ENCODE assay signal across 22 cellular contexts in the genomic region with DNA sequence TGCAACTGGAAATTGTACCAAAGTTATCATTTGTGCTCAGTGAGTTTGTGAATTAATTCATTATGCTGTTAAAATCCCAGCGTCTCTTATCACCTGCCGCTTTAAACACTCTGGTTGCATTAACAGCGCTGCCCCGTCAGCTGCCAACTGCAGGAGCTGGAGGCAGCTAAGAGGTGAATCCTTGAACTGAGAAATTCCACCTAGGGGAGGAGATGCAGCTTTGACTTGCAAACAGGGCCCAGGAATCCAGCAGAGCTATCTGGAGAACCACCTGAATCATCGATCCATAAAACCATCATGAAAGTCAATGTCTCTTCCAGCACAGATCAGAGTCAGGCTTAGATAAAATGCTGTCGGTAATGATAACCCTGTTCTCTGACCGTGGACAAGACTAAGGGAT.
"Had no signal": no experiment of that assay in that cellular context is flagged by ENCODE, and none has a peak within 500 bp of the region (broad histone marks: within the 10 kb centered on the region; RNA-seq: fewer than 3 reads in every experiment).

No MANE protein-coding gene starts in this region.

- H3K27ac ChIP-seq: colonic mucosa, left lung, right lobe of liver, spleen, stomach, testis, upper lobe of left lung had no signal

- H3K27ac Mint-ChIP-seq: activated B cell treated with CpG ODN at 0.5 μM for 24 hours; activated CD8-positive, alpha-beta T cell treated with anti-CD3 and anti-CD28 coated beads, Interleukin-2, amount 10 ng/mL, durations not matched to agents 7 days and 5 days; activated naive CD8-positive, alpha-beta T cell treated with anti-CD3 and anti-CD28 coated beads, Interleukin-2, amount 10 ng/mL, durations not matched to agents 7 days and 5 days; activated T-helper 1 cell treated with anti-CD3 and anti-CD28 coated beads, Interleukin-12 subunit alpha, Interleukin-12 subunit beta, Interleukin-2, Interleukin-4 antibody, amounts not matched to agents 30 ng/mL and 10 ng/mL and 1 ng/mL, durations not matched to agents 14 hours and 24 hours and 36 hours; natural killer cell; progenitor cell of endocrine pancreas; T-helper 17 cell had no signal

- H3K4me3 ChIP-seq: colonic mucosa, left lung, right lobe of liver, spleen, stomach, testis, upper lobe of left lung had no signal

- H3K27me3 ChIP-seq: colonic mucosa, left lung, right lobe of liver, spleen, stomach, testis, upper lobe of left lung had no signal

- H3K9me3 Mint-ChIP-seq: activated naive CD8-positive, alpha-beta T cell treated with anti-CD3 and anti-CD28 coated beads, Interleukin-2, amount 10 ng/mL, durations not matched to agents 7 days and 5 days; activated T-helper 1 cell treated with anti-CD3 and anti-CD28 coated beads, Interleukin-12 subunit alpha, Interleukin-12 subunit beta, Interleukin-2, Interleukin-4 antibody, amounts not matched to agents 30 ng/mL and 10 ng/mL and 1 ng/mL, durations not matched to agents 14 hours and 24 hours and 36 hours; brain had no signal

- H3K9me3 ChIP-seq: colonic mucosa, left lung, right lobe of liver, spleen, stomach, testis, upper lobe of left lung had no signal

- H3K4me1 Mint-ChIP-seq: activated B cell treated with CpG ODN at 0.5 μM for 24 hours; activated naive CD8-positive, alpha-beta T cell treated with anti-CD3 and anti-CD28 coated beads, Interleukin-2, amount 10 ng/mL, durations not matched to agents 7 days and 5 days; natural killer cell; T-helper 17 cell had no signal

- H3K36me3 Mint-ChIP-seq: activated naive CD8-positive, alpha-beta T cell treated with anti-CD3 and anti-CD28 coated beads, Interleukin-2, amount 10 ng/mL, durations not matched to agents 7 days and 5 days; brain; natural killer cell had no signal

- H3K4me3 Mint-ChIP-seq: activated B cell treated with CpG ODN at 0.5 μM for 24 hours; activated CD8-positive, alpha-beta T cell treated with anti-CD3 and anti-CD28 coated beads, Interleukin-2, amount 10 ng/mL, durations not matched to agents 7 days and 5 days; activated naive CD8-positive, alpha-beta T cell treated with anti-CD3 and anti-CD28 coated beads, Interleukin-2, amount 10 ng/mL, durations not matched to agents 7 days and 5 days; activated T-helper 1 cell treated with anti-CD3 and anti-CD28 coated beads, Interleukin-12 subunit alpha, Interleukin-12 subunit beta, Interleukin-2, Interleukin-4 antibody, amounts not matched to agents 30 ng/mL and 10 ng/mL and 1 ng/mL, durations not matched to agents 14 hours and 24 hours and 36 hours; natural killer cell; T-helper 17 cell had no signal

- H3K27me3 Mint-ChIP-seq: activated B cell treated with CpG ODN at 0.5 μM for 24 hours, progenitor cell of endocrine pancreas had no signal

- H3K4me1 ChIP-seq: colonic mucosa, left lung, right lobe of liver, spleen, stomach, testis, upper lobe of left lung had no signal

- ATAC-seq: activated CD8-positive, alpha-beta T cell treated with anti-CD3 and anti-CD28 coated beads, Interleukin-2, amount 10 ng/mL, durations not matched to agents 7 days and 5 days; left lung; natural killer cell; right lobe of liver; T-helper 17 cell had no signal

- DNase-seq: activated B cell treated with CpG ODN at 0.5 μM for 24 hours; activated CD4-positive, alpha-beta T cell treated with anti-CD3 and anti-CD28 coated beads for 48 hours; activated CD8-positive, alpha-beta T cell treated with anti-CD3 and anti-CD28 coated beads, Interleukin-2, amount 10 ng/mL, durations not matched to agents 7 days and 5 days; activated naive CD8-positive, alpha-beta T cell treated with anti-CD3 and anti-CD28 coated beads, Interleukin-2, amount 10 ng/mL, durations not matched to agents 7 days and 5 days; central memory CD4-positive, alpha-beta T cell; colonic mucosa; foreskin fibroblast; hippocampal formation; islet precursor cell; left lung; natural killer cell; occipital lobe; right lobe of liver; spleen; stimulated activated CD4-positive, alpha-beta T cell treated with anti-CD3 and anti-CD28 coated beads, Interleukin-1b, Interleukin-23, amount 100 ng/mL, for 48 hours; stomach; T-helper 17 cell; testis; upper lobe of left lung had no signal

- H3K36me3 ChIP-seq: colonic mucosa, left lung, right lobe of liver, spleen, stomach, upper lobe of left lung had no signal
